ENCODE assay signal across 15 cellular contexts in genomic region chr3:184242297-184242685, GRCh38. TPM values are rescaled to one million over a fixed set of nuclear protein-coding genes. Genes with fewer than 3 reads are reported as not detected.
DNase-seq lines count a peak whose midpoint lies in the region; ATAC-seq, FAIRE-seq and TF ChIP-seq lines count a peak whose summit lies in the region.
"Had no signal": no experiment of that assay in that cellular context is flagged by ENCODE, and none has a peak within 500 bp of the region (broad histone marks: within the 10 kb centered on the region; RNA-seq: fewer than 3 reads in every experiment).

No MANE protein-coding gene starts in this region.

- CTCF ChIA-PET in Panc1 (lab: Charles Lee): interaction anchor here (0.9 kb wide), 1 partner anchor 14 kb away, joined by 4 read pairs; no protein-coding TSS in a partner anchor

- peaks cover 6% of the 10 kb centered on the region for H3K4me1 ChIP-seq in Panc1 (ENCODE audit: control insufficient read depth, insufficient read depth, low read length)
- peaks cover 0 to 3% of the 10 kb centered on the region in 2 donors for H3K4me1 ChIP-seq in kidney (ENCODE audit: control insufficient read depth in 1 of 2, insufficient read depth in 1 of 2, low read depth in 1 of 2, low read length in 2 of 2)
- H3K4me1 ChIP-seq in uterus: no peaks in the 10 kb centered on the region

- no peaks in the 10 kb centered on the region for H3K9me3 ChIP-seq in Panc1 (ENCODE audit: control insufficient read depth, insufficient read depth, low read depth, low read length)
- no peaks in the 10 kb centered on the region for H3K9me3 ChIP-seq in kidney (ENCODE audit: control insufficient read depth in 1 of 2, low read length in 2 of 2)
- H3K9me3 ChIP-seq in uterus: no peaks in the 10 kb centered on the region

- peaks cover 2% of the 10 kb centered on the region; the same call in 1 of the 2 replicates for H3K36me3 ChIP-seq in Panc1 (ENCODE audit: control insufficient read depth, insufficient read depth, low read length)
- H3K36me3 ChIP-seq in kidney (ENCODE audit: control insufficient read depth in 1 of 2, insufficient read depth in 2 of 2, low read length in 2 of 2): peaks cover 15 to 25% of the 10 kb centered on the region in 2 donors
- no peaks in the 10 kb centered on the region for H3K36me3 ChIP-seq in uterus

- no peak for TF ChIP-seq POLR2A in uterus (IDR thresholded peaks at IDR 0.05)

- peak overlapping the region in 1 of 2 donors; percentile 24 for H3K4me3 Mint-ChIP-seq in CD14-positive monocyte

- no peak overlapping the region for H3K27ac ChIP-seq in Panc1 (ENCODE audit: low read length)
- no peak overlapping the region for H3K27ac ChIP-seq in kidney (ENCODE audit: low read depth in 2 of 2, low read length in 2 of 2)
- no peak overlapping the region for H3K27ac ChIP-seq in uterus

- H3K9me3 Mint-ChIP-seq in CD14-positive monocyte: no peaks in the 10 kb centered on the region

- intact Hi-C loops in CD14-positive monocyte (cut with micrococcal nuclease) (no loop called here), Panc1 (cut with micrococcal nuclease; ENCODE audit: unreplicated experiment) (loop anchor here (5.0 kb wide), 1 partner anchor 95 kb away; no protein-coding TSS in a partner anchor), kidney (cut with DNase I) (no loop called here), posterior vena cava (cut with DNase I) (loop anchor here (10.0 kb wide), 2 partner anchors 97 to 107 kb away; partner anchors contain the start of gene EIF2B5 (in 1 of the 2)), uterus (cut with DNase I; ENCODE audit: low total_unique reads) (no loop called here)

- in situ Hi-C loops in Panc1 (cut with HindIII; ENCODE audit: low pct_unique_long_range_greater_than_20kb, low sequenced_read_pairs): no loop called here

- peak; percentile 3 for TF ChIP-seq CTCF in CD14-positive monocyte (IDR thresholded peaks at IDR 0.05)
- TF ChIP-seq CTCF in Panc1 (IDR thresholded peaks at IDR 0.05): no peak
- TF ChIP-seq CTCF in kidney (IDR thresholded peaks at IDR 0.05; ENCODE audit: borderline replicate concordance, extremely low read depth, insufficient read depth): no peak
- TF ChIP-seq CTCF in uterus (IDR thresholded peaks at IDR 0.05): no peak

- no peak overlapping the region for H3K9ac ChIP-seq in kidney (ENCODE audit: low read length in 2 of 2)

- no peak for FAIRE-seq in kidney (lab: Jason Lieb, UNC)
- FAIRE-seq: GM12878 had no signal

- H3K27ac Mint-ChIP-seq in CD14-positive monocyte: peak overlapping the region in 1 of 7 donors; percentile 64

- no peak for DNase-seq in CD14-positive monocyte (ENCODE audit: low spot score)
- DNase-seq in Panc1 (ENCODE audit: low read depth, low spot score): no peak
- peak; percentile 47 for DNase-seq in kidney
- DNase-seq in posterior vena cava (ENCODE audit: low spot score): peak; percentile 57
- no peak for DNase-seq in GF-D8 (lab: John Stamatoyannopoulos, UW)
- no peak for DNase-seq in stimulated activated CD4-positive, alpha-beta T cell treated with anti-CD3 and anti-CD28 coated beads, Interleukin-4, amount 100 ng/mL, for 24 hours
- no peak for DNase-seq in uterus
- DNase-seq: C1 segment of cervical spinal cord, KG1, NCI-H1694 treated with DMSO at 0.1 percent for 48 hours, SIG-M5 had no signal

- H3K27me3 ChIP-seq in Panc1 (ENCODE audit: control insufficient read depth, insufficient read depth, low read length) (no peaks in the 10 kb centered on the region), uterus (no peaks in the 10 kb centered on the region)

- peaks cover 3 to 6% (median 5%) of the 10 kb centered on the region in 3 donors for H3K27me3 Mint-ChIP-seq in CD14-positive monocyte (ENCODE audit: low read depth in 3 of 3)

- peak; percentile 29 for ATAC-seq in Panc1

- BruUV-seq in Panc1 (replicated peaks; lab: Mats Ljungman, UMichigan): no TSS peak

- H3K36me3 Mint-ChIP-seq in CD14-positive monocyte: peaks cover 39 to 44% of the 10 kb centered on the region in 2 donors

- POLR2A ChIA-PET in Panc1 (lab: Charles Lee): interaction anchor here (0.5 to 0.7 kb wide), 3 partner anchors 15 to 161 kb away, joined by 3 to 4 read pairs (median 3); no protein-coding TSS in a partner anchor

- H3K4me3 ChIP-seq in Panc1 (ENCODE audit: low read depth in 2 of 2, low read length in 2 of 2): no peak overlapping the region
- H3K4me3 ChIP-seq in kidney (ENCODE audit: low read length in 2 of 2): no peak overlapping the region
- H3K4me3 ChIP-seq in uterus: no peak overlapping the region
- H3K4me3 ChIP-seq: GM12878 had no signal

- H3K4me1 Mint-ChIP-seq in CD14-positive monocyte: no peaks in the 10 kb centered on the region

RNA-seq across cellular contexts. Expression of gene ALG3, which starts 6.5 kb away (rescaled TPM):
- polyA plus RNA-seq in CD14-positive monocyte: 10 to 100 TPM; 56.4 to 60.8 TPM
- 72.7 TPM for total RNA-seq in Panc1 (2021; ENCODE audit: unreplicated experiment)
- polyA plus RNA-seq in Panc1 (2012; ENCODE audit: insufficient read length): 73.2 TPM
- total RNA-seq in kidney: 33.6 TPM
- polyA plus RNA-seq in kidney (ENCODE audit: insufficient read depth, low read depth, low replicate concordance): 39.8 TPM
- 10 to 100 TPM; 26.8 to 28.6 TPM for total RNA-seq in posterior vena cava
- total RNA-seq in uterus: 10 to 100 TPM; 16.5 to 77.1 (median 53.1) TPM

RNA-seq across cellular contexts. Expression of gene EEF1AKMT4, which starts 7.2 kb away (rescaled TPM):
- 10 to 100 TPM in 1 of 2 donors, 1 to 10 TPM in 1; 7.3 to 12.0 TPM for polyA plus RNA-seq in CD14-positive monocyte
- total RNA-seq in Panc1 (2021; ENCODE audit: unreplicated experiment): 10.7 TPM
- 10.8 TPM for polyA plus RNA-seq in Panc1 (2012; ENCODE audit: insufficient read length)
- total RNA-seq in kidney: 2.8 TPM
- 6.1 TPM for polyA plus RNA-seq in kidney (ENCODE audit: insufficient read depth, low read depth, low replicate concordance)
- total RNA-seq in posterior vena cava: 1 to 10 TPM; 1.3 to 2.5 TPM
- total RNA-seq in uterus: 1 to 10 TPM in 3 of 4 donors, under 1 TPM in 1; 0.51 to 4.7 (median 2.2) TPM

RNA-seq across cellular contexts. Expression of gene VWA5B2, which starts 12.9 kb away (rescaled TPM):
- polyA plus RNA-seq in CD14-positive monocyte: under 1 TPM in 1 of 2 donors, not detected in 1; 0.32 TPM
- 0.28 TPM for total RNA-seq in Panc1 (2021; ENCODE audit: unreplicated experiment)
- 0.58 TPM for polyA plus RNA-seq in Panc1 (2012; ENCODE audit: insufficient read length)
- 0.25 TPM for total RNA-seq in kidney
- polyA plus RNA-seq in kidney (ENCODE audit: insufficient read depth, low read depth, low replicate concordance): 0.11 TPM
- total RNA-seq in posterior vena cava: under 1 TPM in 1 of 2 donors, not detected in 1; 0.38 TPM
- under 1 TPM in 1 of 4 donors, not detected in 3; 0.35 TPM for total RNA-seq in uterus
- total RNA-seq: Daoy, GM12878, H4 had no signal

RNA-seq across cellular contexts. Expression of gene CAMK2N2, which starts 19.1 kb away (rescaled TPM):
- polyA plus RNA-seq in CD14-positive monocyte (not detected), kidney (ENCODE audit: insufficient read depth, low read depth, low replicate concordance) (0.39 TPM)
- total RNA-seq in Panc1 (2021; ENCODE audit: unreplicated experiment) (5.7 TPM), kidney (0.31 TPM), posterior vena cava (under 1 TPM in 1 of 2 donors, not detected in 1; 0.24 TPM), uterus (not detected)
- 4.3 TPM for polyA plus RNA-seq in Panc1 (2012; ENCODE audit: insufficient read length)
- total RNA-seq: NCI-H460 had no signal

RNA-seq across cellular contexts. Expression of gene ECE2, which starts 33.5 kb away (rescaled TPM):
- not detected for polyA plus RNA-seq in CD14-positive monocyte
- not detected for total RNA-seq in Panc1 (2021; ENCODE audit: unreplicated experiment)
- not detected for polyA plus RNA-seq in Panc1 (2012; ENCODE audit: insufficient read length)
- not detected for total RNA-seq in kidney
- not detected for polyA plus RNA-seq in kidney (ENCODE audit: insufficient read depth, low read depth, low replicate concordance)
- total RNA-seq in posterior vena cava: not detected
- not detected for total RNA-seq in uterus
- total RNA-seq: Daoy, GM12878, H4, NCI-H460 had no signal
- polyA plus RNA-seq: GM12878 had no signal

Comparison
In these comparisons a context has a peak if more than half of its experiments do, and no peak if none do; other contexts are left out.
1. DNase-seq: peak in kidney (single experiment) and posterior vena cava (single experiment); none in CD14-positive monocyte (single experiment), Panc1 (single experiment), GF-D8 (single experiment), stimulated activated CD4-positive, alpha-beta T cell treated with anti-CD3 and anti-CD28 coated beads, Interleukin-4, amount 100 ng/mL, for 24 hours (single experiment) and uterus (0 of 2).
2. intact Hi-C loops: an anchor here in Panc1 (5.0 kb wide) and posterior vena cava (10.0 kb wide); none called in CD14-positive monocyte, kidney and uterus.